1 cellular context compared by ENCODE assay signal in genomic region chr7:74003609-74004008, GRCh38.
A peak's percentile ranks its signal among the peaks of the same experiment; 100 is the strongest.
TF ChIP-seq lines count a peak whose summit lies in the region.

No MANE protein-coding gene starts in this region.

TF ChIP-seq in HCT116, 20 proteins besides CTCF, POLR2A, EP300 and RAD21 (continued from another document):
- peak; percentile 52; the same call in 1 of the 2 replicates for TF ChIP-seq SP1 (IDR thresholded peaks at IDR 0.05; ENCODE audit: low read depth)
- TF ChIP-seq, protein P1, sequence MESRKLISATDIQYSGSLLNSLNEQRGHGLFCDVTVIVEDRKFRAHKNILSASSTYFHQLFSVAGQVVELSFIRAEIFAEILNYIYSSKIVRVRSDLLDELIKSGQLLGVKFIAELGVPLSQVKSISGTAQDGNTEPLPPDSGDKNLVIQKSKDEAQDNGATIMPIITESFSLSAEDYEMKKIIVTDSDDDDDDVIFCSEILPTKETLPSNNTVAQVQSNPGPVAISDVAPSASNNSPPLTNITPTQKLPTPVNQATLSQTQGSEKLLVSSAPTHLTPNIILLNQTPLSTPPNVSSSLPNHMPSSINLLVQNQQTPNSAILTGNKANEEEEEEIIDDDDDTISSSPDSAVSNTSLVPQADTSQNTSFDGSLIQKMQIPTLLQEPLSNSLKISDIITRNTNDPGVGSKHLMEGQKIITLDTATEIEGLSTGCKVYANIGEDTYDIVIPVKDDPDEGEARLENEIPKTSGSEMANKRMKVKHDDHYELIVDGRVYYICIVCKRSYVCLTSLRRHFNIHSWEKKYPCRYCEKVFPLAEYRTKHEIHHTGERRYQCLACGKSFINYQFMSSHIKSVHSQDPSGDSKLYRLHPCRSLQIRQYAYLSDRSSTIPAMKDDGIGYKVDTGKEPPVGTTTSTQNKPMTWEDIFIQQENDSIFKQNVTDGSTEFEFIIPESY (IDR thresholded peaks at IDR 0.05; ENCODE audit: extremely low read depth, insufficient replicate concordance, low read length) = no peak
- TF ChIP-seq, protein P2, sequence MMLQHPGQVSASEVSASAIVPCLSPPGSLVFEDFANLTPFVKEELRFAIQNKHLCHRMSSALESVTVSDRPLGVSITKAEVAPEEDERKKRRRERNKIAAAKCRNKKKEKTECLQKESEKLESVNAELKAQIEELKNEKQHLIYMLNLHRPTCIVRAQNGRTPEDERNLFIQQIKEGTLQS (IDR thresholded peaks at IDR 0.05) = no peak
- TF ChIP-seq SIN3A (IDR thresholded peaks at IDR 0.05; ENCODE audit: low read depth) = no peak
- peak; percentile 90 for TF ChIP-seq TCF7L2 (IDR thresholded peaks at IDR 0.05; ENCODE audit: borderline replicate concordance, extremely low read depth, insufficient read depth, insufficient read length)
- no peak; the same call in 1 of the 2 replicates for TF ChIP-seq CEBPB (IDR thresholded peaks at IDR 0.05; ENCODE audit: low read depth)
TF ChIP-seq in HCT116: peak in this region for 6.
